In the genomic region with DNA sequence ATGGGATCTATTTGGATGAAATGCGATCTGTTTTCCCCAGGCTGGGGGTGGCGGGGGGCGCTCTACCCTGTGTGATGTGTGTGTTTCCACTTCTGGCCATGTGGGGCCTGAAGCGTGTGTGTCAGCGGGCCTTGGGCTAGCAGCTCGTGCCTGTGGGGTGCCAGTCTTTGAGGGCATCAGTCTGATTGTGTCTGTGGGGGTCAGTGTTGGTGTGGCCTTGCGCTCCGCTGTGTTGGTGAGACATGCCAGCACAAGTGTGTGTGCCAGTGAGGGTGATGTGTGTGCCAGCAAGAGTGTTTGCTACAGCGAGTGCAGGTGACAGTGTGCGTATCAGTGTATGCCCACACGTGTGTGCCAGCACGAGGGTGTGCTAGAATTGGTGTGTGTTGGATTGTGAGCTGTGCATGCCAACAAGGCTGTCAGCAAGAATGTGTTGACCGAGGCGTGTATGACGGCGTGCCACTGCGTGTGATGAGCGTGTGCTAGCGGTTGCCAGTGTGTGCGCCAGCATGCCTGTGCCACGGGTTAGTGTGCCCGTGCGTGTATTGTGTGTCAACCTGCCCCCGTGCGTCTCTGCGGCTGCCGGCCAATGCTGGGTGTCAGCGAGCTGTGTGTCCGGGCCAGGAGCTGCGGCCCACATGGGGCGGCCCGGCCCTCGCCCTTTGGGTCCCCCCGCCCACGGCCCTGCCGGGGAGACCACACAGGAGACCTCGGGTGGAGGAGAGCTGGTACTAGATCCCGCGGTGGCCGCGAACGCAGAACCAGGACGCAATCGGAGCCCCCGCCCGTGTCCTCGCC, we compare ENCODE assay signal across 8 cellular contexts. TPM values are rescaled to one million over a fixed set of nuclear protein-coding genes. Genes with fewer than 3 reads are reported as not detected.
DNase-seq lines count a peak whose midpoint lies in the region; ATAC-seq, FAIRE-seq and TF ChIP-seq lines count a peak whose summit lies in the region.

No MANE protein-coding gene starts in this region.

- peaks cover 44% of the 10 kb centered on the region for H3K4me1 ChIP-seq in A673 (ENCODE audit: insufficient read depth, low read length, poor library complexity, severe bottlenecking)

- H3K36me3 ChIP-seq in A673 (ENCODE audit: insufficient read depth, low read length, poor library complexity, severe bottlenecking) (no peaks in the 10 kb centered on the region), bronchial epithelial cell (ENCODE audit: control insufficient read depth, insufficient read depth, low read length) (no peaks in the 10 kb centered on the region)

- H3K27me3 ChIP-seq in A673 (replicated peaks; ENCODE audit: insufficient read depth, low read depth, low read length, poor library complexity) (no peaks in the 10 kb centered on the region), bronchial epithelial cell (ENCODE audit: control insufficient read depth, insufficient read depth, low read length) (no peaks in the 10 kb centered on the region), layer of hippocampus (ENCODE audit: control insufficient read depth, insufficient read depth, low read length) (no peaks in the 10 kb centered on the region)

- peak; percentile 32 for TF ChIP-seq CTCF in A673 (conservative IDR thresholded peaks at IDR 0.05; ENCODE audit: low read depth, low read length)
- no peak for TF ChIP-seq CTCF in bronchial epithelial cell (IDR thresholded peaks at IDR 0.05; ENCODE audit: insufficient read depth, low read length, severe bottlenecking)

- no peak for ATAC-seq in HG03565 (IDR thresholded peaks at IDR 0.05; ENCODE audit: unreplicated experiment)

- DNase-seq in A673 (ENCODE audit: low spot score) (peak; percentile 62), HEK293T (ENCODE audit: extremely low spot score) (peak; percentile 59), T-helper 22 cell (ENCODE audit: low read depth) (peak; percentile 20), bronchial epithelial cell (ENCODE audit: low read depth) (peak; percentile 23), COR-L47 (lab: John Stamatoyannopoulos, UW) (no peak)
- peak; percentile 34 to 42 for DNase-seq in stimulated activated CD4-positive, alpha-beta T cell treated with anti-CD3 and anti-CD28 coated beads, Interleukin-4, amount 100 ng/mL, for 4 hours

- FAIRE-seq in bronchial epithelial cell (lab: Jason Lieb, UNC): no peak

- POLR2A ChIA-PET in A673 (lab: Charles Lee; ENCODE audit: low non-redundant PET): no interaction called here
- POLR2A ChIA-PET in HEK293T (lab: Yijun Ruan, JAX): interaction anchor here (1.5 to 1.6 kb wide), 2 partner anchors 10 to 71 kb away, joined by 3 to 8 read pairs; no protein-coding TSS in a partner anchor

- CTCF ChIA-PET in A673 (lab: Charles Lee): no interaction called here
- CTCF ChIA-PET in HEK293T (lab: Yijun Ruan, JAX): interaction anchor here (0.5 to 1.1 kb wide), 3 partner anchors 8 to 36 kb away, joined by 3 to 5 read pairs (median 4); no protein-coding TSS in a partner anchor

- H3K27ac ChIP-seq in A673 (ENCODE audit: low read depth, low read length, poor library complexity, severe bottlenecking) (peak overlapping the region; percentile 78), layer of hippocampus (ENCODE audit: low read depth, low read length) (peak overlapping the region; percentile 85)

- intact Hi-C loops in A673 (cut with micrococcal nuclease; ENCODE audit: unreplicated experiment): no loop called here

- no TSS peak for BruUV-seq in A673 (replicated peaks; lab: Mats Ljungman, UMichigan)

- no peaks in the 10 kb centered on the region for H3K9me3 ChIP-seq in A673 (ENCODE audit: low read depth, low read length, poor library complexity, severe bottlenecking)

- H3K4me3 ChIP-seq in A673 (ENCODE audit: low read depth, low read length, poor library complexity, severe bottlenecking) (peak overlapping the region; percentile 62), bronchial epithelial cell (ENCODE audit: low read depth, low read length) (peak overlapping the region; percentile 45)

TF ChIP-seq in HEK293T, 16 proteins besides CTCF, POLR2A, EP300 and RAD21:
- no peak for TF ChIP-seq ARNT (IDR thresholded peaks at IDR 0.05)
- no peak for TF ChIP-seq CTBP1 (IDR thresholded peaks at IDR 0.05; ENCODE audit: borderline replicate concordance)
- no peak for TF ChIP-seq SUZ12 (IDR thresholded peaks at IDR 0.05)
- no peak for TF ChIP-seq ZNF384 (IDR thresholded peaks at IDR 0.05)
- TF ChIP-seq L3MBTL2 (conservative IDR thresholded peaks at IDR 0.05): peak; percentile 82
- TF ChIP-seq, protein P1, sequence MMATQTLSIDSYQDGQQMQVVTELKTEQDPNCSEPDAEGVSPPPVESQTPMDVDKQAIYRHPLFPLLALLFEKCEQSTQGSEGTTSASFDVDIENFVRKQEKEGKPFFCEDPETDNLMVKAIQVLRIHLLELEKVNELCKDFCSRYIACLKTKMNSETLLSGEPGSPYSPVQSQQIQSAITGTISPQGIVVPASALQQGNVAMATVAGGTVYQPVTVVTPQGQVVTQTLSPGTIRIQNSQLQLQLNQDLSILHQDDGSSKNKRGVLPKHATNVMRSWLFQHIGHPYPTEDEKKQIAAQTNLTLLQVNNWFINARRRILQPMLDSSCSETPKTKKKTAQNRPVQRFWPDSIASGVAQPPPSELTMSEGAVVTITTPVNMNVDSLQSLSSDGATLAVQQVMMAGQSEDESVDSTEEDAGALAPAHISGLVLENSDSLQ (IDR thresholded peaks at IDR 0.05): no peak
- TF ChIP-seq FOXM1 (IDR thresholded peaks at IDR 0.05; ENCODE audit: borderline replicate concordance): peak; percentile 40; the same call in 1 of the 2 replicates
- no peak for TF ChIP-seq TARDBP (IDR thresholded peaks at IDR 0.05)

RNA-seq across cellular contexts. Expression of a gene that starts 0.5 kb away (rescaled TPM):
- total RNA-seq in A673 (2021): 37.8 and 62.0 TPM in 2 replicates
- total RNA-seq in bronchial epithelial cell: 0.26 and 0.64 TPM in 2 replicates

RNA-seq across cellular contexts. Expression of a gene that starts 48.4 kb away (rescaled TPM):
- total RNA-seq in A673 (2021): 2,875 and 2,961 TPM in 2 replicates
- 5,315 and 7,110 TPM in 2 replicates for total RNA-seq in bronchial epithelial cell

Comparison
In these comparisons a context has a peak if more than half of its experiments do, and no peak if none do; other contexts are left out.
1. RNA of a gene that starts 0.5 kb away (total RNA-seq): 37.8 to 62.0 TPM in A673; 0.26 to 0.64 TPM in bronchial epithelial cell; every median in the first group is over 10 times any median in the second.